Comparison of ENCODE assay signal across 11 cellular contexts in the genomic region with DNA sequence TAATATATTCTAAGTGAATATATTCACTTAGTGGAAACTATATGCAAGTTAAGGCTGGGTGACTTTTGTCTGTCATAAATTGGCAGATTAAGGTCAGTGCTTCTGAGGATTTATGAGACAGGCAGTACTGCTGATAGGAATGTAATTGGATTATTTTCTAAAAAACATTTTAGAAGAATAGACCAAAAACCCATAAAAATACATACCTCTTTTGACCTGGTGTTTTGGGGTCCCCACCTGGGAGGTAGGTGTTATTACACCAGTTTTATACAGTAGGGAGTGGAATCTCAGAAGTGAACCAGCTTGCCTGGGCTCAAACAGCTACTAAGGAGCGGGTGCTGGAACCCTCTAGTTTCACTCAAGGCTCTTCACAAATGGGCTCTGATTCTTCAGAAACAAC. TPM values are rescaled to one million over a fixed set of nuclear protein-coding genes. Genes with fewer than 3 reads are reported as not detected.
A peak's percentile ranks its signal among the peaks of the same experiment; 100 is the strongest.
DNase-seq lines count a peak whose midpoint lies in the region; ATAC-seq and TF ChIP-seq lines count a peak whose summit lies in the region.
"Had no signal": no experiment of that assay in that cellular context is flagged by ENCODE, and none has a peak within 500 bp of the region (broad histone marks: within the 10 kb centered on the region; RNA-seq: fewer than 3 reads in every experiment).

No MANE protein-coding gene starts in this region.

- H3K9me3 ChIP-seq in neural cell (ENCODE audit: low read length) = no peaks in the 10 kb centered on the region
- H3K9me3 ChIP-seq: BLaER1 had no signal

- H3K4me3 ChIP-seq in neural cell (ENCODE audit: low read length) = no peak overlapping the region
- H3K4me3 ChIP-seq: BLaER1, skin epidermis had no signal

- no peak overlapping the region for H3K27ac ChIP-seq in neural cell (ENCODE audit: low read length)
- H3K27ac ChIP-seq: BLaER1, skin epidermis had no signal

- intact Hi-C loops in activated CD4-positive, alpha-beta T cell treated with anti-CD3 and anti-CD28 coated beads, Interleukin-2, amount 10 ng/mL, durations not matched to agents 24 days and 14 days (cut with micrococcal nuclease) = no loop called here
- intact Hi-C loops in posterior cingulate gyrus (cut with DNase I) = no loop called here

- no peaks in the 10 kb centered on the region for H3F3A ChIP-seq in neural cell (ENCODE audit: insufficient read depth, low read length, poor library complexity, severe bottlenecking)

- no peaks in the 10 kb centered on the region for H4K20me1 ChIP-seq in neural cell (ENCODE audit: insufficient read depth)
- H4K20me1 ChIP-seq: BLaER1 had no signal

- peak; percentile 65 for DNase-seq in activated CD4-positive, alpha-beta T cell treated with anti-CD3 and anti-CD28 coated beads, Interleukin-2, amount 10 ng/mL, durations not matched to agents 24 days and 14 days
- no peak for DNase-seq in activated CD4-positive, alpha-beta T cell treated with anti-CD3 and anti-CD28 coated beads for 1 hour
- DNase-seq in posterior cingulate gyrus = no peak
- DNase-seq: hippocampal formation had no signal

- H3K9me3 Mint-ChIP-seq in activated CD4-positive, alpha-beta T cell treated with anti-CD3 and anti-CD28 coated beads, Interleukin-2, amount 10 ng/mL, durations not matched to agents 24 days and 14 days = no peaks in the 10 kb centered on the region
- no peaks in the 10 kb centered on the region for H3K9me3 Mint-ChIP-seq in activated T-helper 17 cell treated with anti-CD3 and anti-CD28 coated beads, Interleukin-2, amount 50 U/mL, for 72 hours

- H3K79me2 ChIP-seq in neural cell (replicated peaks; ENCODE audit: insufficient read depth, low read length) = no peaks in the 10 kb centered on the region

- no peak overlapping the region for H3K4me3 Mint-ChIP-seq in activated CD4-positive, alpha-beta T cell treated with anti-CD3 and anti-CD28 coated beads, Interleukin-2, amount 10 ng/mL, durations not matched to agents 24 days and 14 days
- no peak overlapping the region for H3K4me3 Mint-ChIP-seq in activated T-helper 17 cell treated with anti-CD3 and anti-CD28 coated beads, Interleukin-2, amount 50 U/mL, for 72 hours

- peak; percentile 26 for TF ChIP-seq RAD21 in neural cell (conservative IDR thresholded peaks at IDR 0.05)

- no peaks in the 10 kb centered on the region for H3K9me2 ChIP-seq in neural cell (ENCODE audit: insufficient read depth, low read length)

- TF ChIP-seq CTCF in neural cell (IDR thresholded peaks at IDR 0.05; ENCODE audit: poor library complexity, severe bottlenecking) = peak; percentile 43

- peaks cover 35% of the 10 kb centered on the region for H3K36me3 Mint-ChIP-seq in activated CD4-positive, alpha-beta T cell treated with anti-CD3 and anti-CD28 coated beads, Interleukin-2, amount 10 ng/mL, durations not matched to agents 24 days and 14 days (ENCODE audit: low read depth)
- peaks cover 81% of the 10 kb centered on the region for H3K36me3 Mint-ChIP-seq in activated T-helper 17 cell treated with anti-CD3 and anti-CD28 coated beads, Interleukin-2, amount 50 U/mL, for 72 hours (ENCODE audit: low read depth)

- H3K4me1 Mint-ChIP-seq in activated CD4-positive, alpha-beta T cell treated with anti-CD3 and anti-CD28 coated beads, Interleukin-2, amount 10 ng/mL, durations not matched to agents 24 days and 14 days = no peaks in the 10 kb centered on the region
- no peaks in the 10 kb centered on the region for H3K4me1 Mint-ChIP-seq in activated T-helper 17 cell treated with anti-CD3 and anti-CD28 coated beads, Interleukin-2, amount 50 U/mL, for 72 hours

- peaks cover 16% of the 10 kb centered on the region for H3K36me3 ChIP-seq in neural cell (ENCODE audit: insufficient read depth, low read length)

- peak; percentile 50 for ATAC-seq in HG03457 (IDR thresholded peaks at IDR 0.05; ENCODE audit: unreplicated experiment)
- ATAC-seq in activated T-helper 17 cell treated with anti-CD3 and anti-CD28 coated beads, Interleukin-2, amount 50 U/mL, for 72 hours (replicated peaks) = peak; percentile 50
- ATAC-seq in HG03571 (IDR thresholded peaks at IDR 0.05; ENCODE audit: unreplicated experiment) = no peak
- no peak for ATAC-seq in GM18502 (IDR thresholded peaks at IDR 0.05; ENCODE audit: poor library complexity, unreplicated experiment)

- H2AFZ ChIP-seq in neural cell (ENCODE audit: low read depth, low read length) = no peak overlapping the region

- no peak for TF ChIP-seq EP300 in neural cell (conservative IDR thresholded peaks at IDR 0.05; ENCODE audit: poor library complexity, severe bottlenecking)

- no peak overlapping the region for H3K27ac Mint-ChIP-seq in activated CD4-positive, alpha-beta T cell treated with anti-CD3 and anti-CD28 coated beads, Interleukin-2, amount 10 ng/mL, durations not matched to agents 24 days and 14 days
- no peak overlapping the region for H3K27ac Mint-ChIP-seq in activated T-helper 17 cell treated with anti-CD3 and anti-CD28 coated beads, Interleukin-2, amount 50 U/mL, for 72 hours

- H3K27me3 ChIP-seq in neural cell (ENCODE audit: insufficient read depth, low read depth, low read length) = no peaks in the 10 kb centered on the region
- H3K27me3 ChIP-seq: BLaER1 had no signal

- no peak overlapping the region for H3K9ac ChIP-seq in neural cell (ENCODE audit: low read length)
- H3K9ac ChIP-seq: BLaER1 had no signal

- H3K4me2 ChIP-seq in neural cell (ENCODE audit: low read length) = no peak overlapping the region
- H3K4me2 ChIP-seq: BLaER1 had no signal

- no peaks in the 10 kb centered on the region for H3K27me3 Mint-ChIP-seq in activated CD4-positive, alpha-beta T cell treated with anti-CD3 and anti-CD28 coated beads, Interleukin-2, amount 10 ng/mL, durations not matched to agents 24 days and 14 days
- no peaks in the 10 kb centered on the region for H3K27me3 Mint-ChIP-seq in activated T-helper 17 cell treated with anti-CD3 and anti-CD28 coated beads, Interleukin-2, amount 50 U/mL, for 72 hours

TF ChIP-seq in neural cell, 6 proteins besides CTCF, POLR2A, EP300 and RAD21:
- TF ChIP-seq MXI1 (conservative IDR thresholded peaks at IDR 0.05; ENCODE audit: poor library complexity, severe bottlenecking) = no peak
- TF ChIP-seq TAF1 (IDR thresholded peaks at IDR 0.05; ENCODE audit: low read depth) = no peak
- TF ChIP-seq, protein P1, sequence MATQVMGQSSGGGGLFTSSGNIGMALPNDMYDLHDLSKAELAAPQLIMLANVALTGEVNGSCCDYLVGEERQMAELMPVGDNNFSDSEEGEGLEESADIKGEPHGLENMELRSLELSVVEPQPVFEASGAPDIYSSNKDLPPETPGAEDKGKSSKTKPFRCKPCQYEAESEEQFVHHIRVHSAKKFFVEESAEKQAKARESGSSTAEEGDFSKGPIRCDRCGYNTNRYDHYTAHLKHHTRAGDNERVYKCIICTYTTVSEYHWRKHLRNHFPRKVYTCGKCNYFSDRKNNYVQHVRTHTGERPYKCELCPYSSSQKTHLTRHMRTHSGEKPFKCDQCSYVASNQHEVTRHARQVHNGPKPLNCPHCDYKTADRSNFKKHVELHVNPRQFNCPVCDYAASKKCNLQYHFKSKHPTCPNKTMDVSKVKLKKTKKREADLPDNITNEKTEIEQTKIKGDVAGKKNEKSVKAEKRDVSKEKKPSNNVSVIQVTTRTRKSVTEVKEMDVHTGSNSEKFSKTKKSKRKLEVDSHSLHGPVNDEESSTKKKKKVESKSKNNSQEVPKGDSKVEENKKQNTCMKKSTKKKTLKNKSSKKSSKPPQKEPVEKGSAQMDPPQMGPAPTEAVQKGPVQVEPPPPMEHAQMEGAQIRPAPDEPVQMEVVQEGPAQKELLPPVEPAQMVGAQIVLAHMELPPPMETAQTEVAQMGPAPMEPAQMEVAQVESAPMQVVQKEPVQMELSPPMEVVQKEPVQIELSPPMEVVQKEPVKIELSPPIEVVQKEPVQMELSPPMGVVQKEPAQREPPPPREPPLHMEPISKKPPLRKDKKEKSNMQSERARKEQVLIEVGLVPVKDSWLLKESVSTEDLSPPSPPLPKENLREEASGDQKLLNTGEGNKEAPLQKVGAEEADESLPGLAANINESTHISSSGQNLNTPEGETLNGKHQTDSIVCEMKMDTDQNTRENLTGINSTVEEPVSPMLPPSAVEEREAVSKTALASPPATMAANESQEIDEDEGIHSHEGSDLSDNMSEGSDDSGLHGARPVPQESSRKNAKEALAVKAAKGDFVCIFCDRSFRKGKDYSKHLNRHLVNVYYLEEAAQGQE (IDR thresholded peaks at IDR 0.05; ENCODE audit: borderline replicate concordance) = no peak
- no peak for TF ChIP-seq POLR2AphosphoS5 (IDR thresholded peaks at IDR 0.05)
- TF ChIP-seq SMC3 (conservative IDR thresholded peaks at IDR 0.05; ENCODE audit: poor library complexity) = no peak
- TF ChIP-seq EZH2 (IDR thresholded peaks at IDR 0.05; ENCODE audit: borderline replicate concordance, insufficient read depth, low read length, poor library complexity, severe bottlenecking) = no peak

RNA-seq across cellular contexts. Expression of a gene that starts 25.3 kb away (rescaled TPM):
- total RNA-seq in activated CD4-positive, alpha-beta T cell treated with anti-CD3 and anti-CD28 coated beads, Interleukin-2, amount 10 ng/mL, durations not matched to agents 24 days and 14 days = 20.1 and 20.7 TPM in 2 replicates
- 10 to 100 TPM; 22.5 to 24.4 TPM for total RNA-seq in activated T-helper 17 cell treated with anti-CD3 and anti-CD28 coated beads, Interleukin-2, amount 50 U/mL, for 72 hours
- 80.5 and 90.2 TPM in 2 replicates for polyA plus RNA-seq in neural cell
- 85.7 and 90.3 TPM in 2 replicates for polyA minus RNA-seq in neural cell

Comparison
In these comparisons a context has a peak if more than half of its experiments do, and no peak if none do; other contexts are left out.
1. ATAC-seq: peak in HG03457 (single experiment) and activated T-helper 17 cell treated with anti-CD3 and anti-CD28 coated beads, Interleukin-2, amount 50 U/mL, for 72 hours (single experiment); none in HG03571 (single experiment) and GM18502 (single experiment).